In genomic region chr10:103197177-103197576, GRCh38 we compare ENCODE assay signal across 9 cellular contexts. TPM values are rescaled to one million over a fixed set of nuclear protein-coding genes. Genes with fewer than 3 reads are reported as not detected.
DNase-seq lines count a peak whose midpoint lies in the region; ATAC-seq and TF ChIP-seq lines count a peak whose summit lies in the region.
"Had no signal": no experiment of that assay in that cellular context is flagged by ENCODE, and none has a peak within 500 bp of the region (broad histone marks: within the 10 kb centered on the region; RNA-seq: fewer than 3 reads in every experiment).

No MANE protein-coding gene starts in this region.

- no peaks in the 10 kb centered on the region for H3K36me3 ChIP-seq in H7 (replicated peaks; ENCODE audit: control insufficient read depth, insufficient read depth, low read length)
- no peaks in the 10 kb centered on the region for H3K36me3 ChIP-seq in RWPE2 (ENCODE audit: low read depth)
- no peaks in the 10 kb centered on the region for H3K36me3 ChIP-seq in fibroblast of lung (ENCODE audit: control insufficient read depth, insufficient read depth, low read length)
- H3K36me3 ChIP-seq in parathyroid adenoma (ENCODE audit: control insufficient read depth, insufficient read depth, low read length) = no peaks in the 10 kb centered on the region
- H3K36me3 ChIP-seq: uterus had no signal

- H2AFZ ChIP-seq in fibroblast of lung (ENCODE audit: low read length) (peak overlapping the region; percentile 61), parathyroid adenoma (peak overlapping the region; percentile 61)

- H3K27ac ChIP-seq in RWPE2 (ENCODE audit: poor library complexity, severe bottlenecking) (no peak overlapping the region), fibroblast of lung (ENCODE audit: insufficient read depth, low read length) (no peak overlapping the region), parathyroid adenoma (peak overlapping the region; percentile 62)
- H3K27ac ChIP-seq: uterus had no signal

- H3K9ac ChIP-seq in fibroblast of lung (ENCODE audit: insufficient read depth, low read length) (no peak overlapping the region), parathyroid adenoma (no peak overlapping the region)

- H3K4me2 ChIP-seq in fibroblast of lung (ENCODE audit: extremely low read depth, insufficient read depth, low read length) (no peak overlapping the region), parathyroid adenoma (ENCODE audit: low read length) (peak overlapping the region; percentile 50)

- H3K4me1 ChIP-seq in RWPE2 (ENCODE audit: insufficient read depth, poor library complexity, severe bottlenecking) (peaks cover 7% of the 10 kb centered on the region), fibroblast of lung (ENCODE audit: control insufficient read depth, extremely low read depth, insufficient read depth, low read length) (peaks cover 6% of the 10 kb centered on the region), parathyroid adenoma (peaks cover 31% of the 10 kb centered on the region)
- H3K4me1 ChIP-seq: uterus had no signal

- DNase-seq in H7 (peak; percentile 11), RWPE2 (ENCODE audit: low spot score) (no peak), fibroblast of lung (ENCODE audit: low read depth in 2 of 2) (peak; percentile 57 to 68), DMS153 treated with DMSO at 0.1 percent for 48 hours (lab: John Stamatoyannopoulos, UW; ENCODE audit: unreplicated experiment) (no peak), DMS79 treated with DMSO at 0.1 percent for 48 hours (lab: John Stamatoyannopoulos, UW) (no peak), DMS 273 (lab: John Stamatoyannopoulos, UW; ENCODE audit: unreplicated experiment) (no peak)

- H3K27me3 ChIP-seq in H7 (ENCODE audit: control insufficient read depth, insufficient read depth, low read length) (peaks cover 3% of the 10 kb centered on the region), RWPE2 (ENCODE audit: insufficient read depth, poor library complexity, severe bottlenecking) (no peaks in the 10 kb centered on the region), fibroblast of lung (ENCODE audit: control insufficient read depth, insufficient read depth, low read length) (no peaks in the 10 kb centered on the region), parathyroid adenoma (ENCODE audit: control insufficient read depth, insufficient read depth, low read length) (no peaks in the 10 kb centered on the region)
- H3K27me3 ChIP-seq: uterus had no signal

- peaks cover 3% of the 10 kb centered on the region for H3K79me2 ChIP-seq in fibroblast of lung (ENCODE audit: control insufficient read depth, insufficient read depth, low read length)
- H3K79me2 ChIP-seq in parathyroid adenoma = peaks cover 2% of the 10 kb centered on the region

- no peaks in the 10 kb centered on the region for H4K20me1 ChIP-seq in fibroblast of lung (ENCODE audit: control insufficient read depth, extremely low read depth, insufficient read depth, low read length)

- H3K9me3 ChIP-seq in RWPE2 (ENCODE audit: severe bottlenecking) (no peaks in the 10 kb centered on the region), fibroblast of lung (ENCODE audit: control insufficient read depth, insufficient read depth, low read depth, low read length) (no peaks in the 10 kb centered on the region), parathyroid adenoma (ENCODE audit: control insufficient read depth, low read length) (no peaks in the 10 kb centered on the region)
- H3K9me3 ChIP-seq: uterus had no signal

- ATAC-seq in RWPE2 (ENCODE audit: low read depth) = peak; percentile 28; the same call in 1 of the 3 replicates
- ATAC-seq in GM19397 (IDR thresholded peaks at IDR 0.05; ENCODE audit: unreplicated experiment) = no peak

- H3K4me3 ChIP-seq in H7 (ENCODE audit: insufficient read depth, low read depth, low read length) (no peak overlapping the region), RWPE2 (ENCODE audit: severe bottlenecking) (no peak overlapping the region), fibroblast of lung (replicated peaks in 1 of 4; ENCODE audit: control extremely low read depth in 1 of 4, insufficient read depth in 1 of 4, low read depth in 3 of 4, low read length in 4 of 4) (no peak overlapping the region), parathyroid adenoma (ENCODE audit: low read depth, low read length) (no peak overlapping the region)
- H3K4me3 ChIP-seq: uterus had no signal

- no peak for TF ChIP-seq CTCF in RWPE2 (IDR thresholded peaks at IDR 0.05; ENCODE audit: poor library complexity, severe bottlenecking)
- TF ChIP-seq CTCF in fibroblast of lung (conservative IDR thresholded peaks at IDR 0.05 in 1 of 2, IDR thresholded peaks at IDR 0.05 in 1 of 2; ENCODE audit: low read depth in 1 of 2, low read length in 2 of 2) = no peak
- TF ChIP-seq CTCF in parathyroid adenoma (IDR thresholded peaks at IDR 0.05) = no peak

RNA-seq across cellular contexts. Expression of gene NT5C2, which starts 4.1 kb away (rescaled TPM):
- total RNA-seq in H7 (2014; rRNA removed; shearing (Covaris generic)) = 40.4 and 44.6 TPM in 2 replicates
- 66.8 and 82.2 TPM in 2 replicates for total RNA-seq in fibroblast of lung
- polyA plus RNA-seq in fibroblast of lung = 64.0 and 74.3 TPM in 2 replicates
- 47.9 and 58.2 TPM in 2 replicates for polyA plus RNA-seq in fibroblast of lung (2012)
- 33.3 and 40.0 TPM in 2 replicates for polyA minus RNA-seq in fibroblast of lung (ENCODE audit: low replicate concordance)

RNA-seq across cellular contexts. Expression of gene RPEL1, which starts 48.5 kb away (rescaled TPM):
- total RNA-seq in H7 (2014; rRNA removed; shearing (Covaris generic)) = not detected in 2 replicates
- total RNA-seq in fibroblast of lung = 0.17 and 0.26 TPM in 2 replicates
- polyA plus RNA-seq in fibroblast of lung = 0.09 and 0.18 TPM in 2 replicates
- polyA plus RNA-seq in fibroblast of lung (2012) = 0.07 TPM in 1 of 2 replicates, not detected in the other
- polyA minus RNA-seq in fibroblast of lung (ENCODE audit: low replicate concordance) = 0.12 TPM in 1 of 2 replicates, not detected in the other

Comparison
In these comparisons a context has a peak if more than half of its experiments do, and no peak if none do; other contexts are left out.
1. DNase-seq: peak in H7 (single experiment) and fibroblast of lung (2 of 2); none in RWPE2 (single experiment), DMS153 treated with DMSO at 0.1 percent for 48 hours (single experiment), DMS79 treated with DMSO at 0.1 percent for 48 hours (single experiment) and DMS 273 (single experiment).